In the genomic region with DNA sequence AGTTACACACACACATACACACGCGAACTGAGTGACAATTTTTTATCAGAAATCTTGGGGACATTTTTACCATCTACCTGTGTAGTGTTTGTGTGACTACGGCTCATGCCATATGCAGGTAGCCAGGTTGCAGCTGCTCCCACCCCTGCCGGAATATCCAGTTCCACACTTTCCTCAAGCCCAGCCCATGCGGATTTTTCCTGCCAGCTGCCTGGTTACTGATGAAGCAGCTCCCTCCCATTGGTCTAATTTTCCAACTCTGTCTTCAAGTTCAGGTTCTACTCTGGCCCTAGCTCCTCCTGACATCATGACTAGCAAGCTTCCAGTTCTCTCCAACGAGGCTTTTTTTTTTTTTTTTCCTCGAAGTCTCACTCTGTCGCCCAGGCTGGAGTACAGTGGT, we compare ENCODE assay signal across 11 cellular contexts. TPM values are rescaled to one million over a fixed set of nuclear protein-coding genes. Genes with fewer than 3 reads are reported as not detected.
DNase-seq lines count a peak whose midpoint lies in the region; ATAC-seq and TF ChIP-seq lines count a peak whose summit lies in the region.
"Had no signal": no experiment of that assay in that cellular context is flagged by ENCODE, and none has a peak within 500 bp of the region (broad histone marks: within the 10 kb centered on the region; RNA-seq: fewer than 3 reads in every experiment).

No MANE protein-coding gene starts in this region.

- H3F3A ChIP-seq in GM23338 (replicated peaks; ENCODE audit: low read depth), result no peaks in the 10 kb centered on the region

- no peak overlapping the region for H3K4me2 ChIP-seq in GM23338

- H3K79me2 ChIP-seq in GM23338 (replicated peaks; ENCODE audit: insufficient read depth), result no peaks in the 10 kb centered on the region

- H3K27ac ChIP-seq in GM23338 (ENCODE audit: low read depth) (no peak overlapping the region), RWPE2 (ENCODE audit: poor library complexity, severe bottlenecking) (no peak overlapping the region), Peyer's patch (no peak overlapping the region), SJCRH30 (no peak overlapping the region)
- H3K27ac ChIP-seq: coronary artery, upper lobe of left lung had no signal

- no peak for TF ChIP-seq POLR2A in erythroblast (IDR thresholded peaks at IDR 0.05; ENCODE audit: low read length)
- no peak for TF ChIP-seq POLR2A in Peyer's patch (IDR thresholded peaks at IDR 0.05)

- H2AFZ ChIP-seq in GM23338, result no peak overlapping the region

- H3K4me1 Mint-ChIP-seq in GM23338 (peaks cover 3% of the 10 kb centered on the region), glutamatergic neuron (ENCODE audit: low read depth, unreplicated experiment) (no peaks in the 10 kb centered on the region)

- no peaks in the 10 kb centered on the region for H3K9me3 ChIP-seq in RWPE2 (ENCODE audit: severe bottlenecking)
- no peaks in the 10 kb centered on the region for H3K9me3 ChIP-seq in Peyer's patch
- H3K9me3 ChIP-seq in SJCRH30 (replicated peaks), result no peaks in the 10 kb centered on the region
- H3K9me3 ChIP-seq: upper lobe of left lung had no signal

- H3K27me3 Mint-ChIP-seq in GM23338 (ENCODE audit: insufficient read depth, low read depth, poor library complexity) (peaks cover 8% of the 10 kb centered on the region), glutamatergic neuron (ENCODE audit: unreplicated experiment) (peaks cover 9% of the 10 kb centered on the region)

- no peaks in the 10 kb centered on the region for H3K36me3 ChIP-seq in GM23338 (ENCODE audit: insufficient read depth)
- no peaks in the 10 kb centered on the region for H3K36me3 ChIP-seq in RWPE2 (ENCODE audit: low read depth)
- no peaks in the 10 kb centered on the region for H3K36me3 ChIP-seq in Peyer's patch
- no peaks in the 10 kb centered on the region for H3K36me3 ChIP-seq in SJCRH30
- H3K36me3 ChIP-seq: upper lobe of left lung had no signal

- intact Hi-C loops in posterior cingulate gyrus (cut with DNase I), result no loop called here

- ATAC-seq in GM23338, result peak; percentile 90
- ATAC-seq in RWPE2 (ENCODE audit: low read depth), result peak; percentile 86

- TF ChIP-seq CTCF in GM23338 (conservative IDR thresholded peaks at IDR 0.05; ENCODE audit: low read depth in 2 of 2), result no peak
- no peak for TF ChIP-seq CTCF in RWPE2 (IDR thresholded peaks at IDR 0.05; ENCODE audit: poor library complexity, severe bottlenecking)
- no peak for TF ChIP-seq CTCF in glutamatergic neuron (IDR thresholded peaks at IDR 0.05; ENCODE audit: partially characterized antibody, unreplicated experiment)
- no peak for TF ChIP-seq CTCF in Peyer's patch (IDR thresholded peaks at IDR 0.05)

- no peaks in the 10 kb centered on the region for H4K20me1 ChIP-seq in GM23338 (replicated peaks; ENCODE audit: insufficient read depth)

- H3K27ac Mint-ChIP-seq in GM23338 (no peak overlapping the region), glutamatergic neuron (ENCODE audit: unreplicated experiment) (no peak overlapping the region)

- H3K4me1 ChIP-seq in GM23338 (ENCODE audit: insufficient read depth), result no peaks in the 10 kb centered on the region; the same call in 1 of the 2 replicates
- H3K4me1 ChIP-seq in RWPE2 (ENCODE audit: insufficient read depth, poor library complexity, severe bottlenecking), result peaks cover 6% of the 10 kb centered on the region
- no peaks in the 10 kb centered on the region for H3K4me1 ChIP-seq in Peyer's patch
- no peaks in the 10 kb centered on the region for H3K4me1 ChIP-seq in SJCRH30
- H3K4me1 ChIP-seq: upper lobe of left lung had no signal

- H3K27me3 ChIP-seq in GM23338 (ENCODE audit: insufficient read depth), result no peaks in the 10 kb centered on the region
- no peaks in the 10 kb centered on the region for H3K27me3 ChIP-seq in RWPE2 (ENCODE audit: insufficient read depth, poor library complexity, severe bottlenecking)
- no peaks in the 10 kb centered on the region for H3K27me3 ChIP-seq in Peyer's patch
- H3K27me3 ChIP-seq in SJCRH30, result no peaks in the 10 kb centered on the region
- H3K27me3 ChIP-seq: upper lobe of left lung had no signal

- H3K9me3 Mint-ChIP-seq in GM23338 (no peaks in the 10 kb centered on the region), glutamatergic neuron (ENCODE audit: unreplicated experiment) (peaks cover 4% of the 10 kb centered on the region)

- no peak overlapping the region for H3K4me3 ChIP-seq in GM23338
- H3K4me3 ChIP-seq in RWPE2 (ENCODE audit: severe bottlenecking), result no peak overlapping the region
- no peak overlapping the region for H3K4me3 ChIP-seq in Peyer's patch
- no peak overlapping the region for H3K4me3 ChIP-seq in SJCRH30
- H3K4me3 ChIP-seq: coronary artery, upper lobe of left lung had no signal

- DNase-seq in GM23338 (ENCODE audit: low spot score) (peak; percentile 74), RWPE2 (ENCODE audit: low spot score) (no peak), glutamatergic neuron (peak; percentile 52), posterior cingulate gyrus (peak in 8 of 10 donors; percentile 36 to 94 (median 69)), NCI-H510A treated with DMSO at 0.1 percent for 48 hours (lab: John Stamatoyannopoulos, UW) (no peak), erythroblast (lab: John Stamatoyannopoulos, UW) (no peak), Peyer's patch (no peak), SJCRH30 (no peak)

- H3K36me3 Mint-ChIP-seq in GM23338 (ENCODE audit: low read depth) (no peaks in the 10 kb centered on the region), glutamatergic neuron (ENCODE audit: unreplicated experiment) (no peaks in the 10 kb centered on the region)

- H3K4me3 Mint-ChIP-seq in GM23338, result no peak overlapping the region
- H3K4me3 Mint-ChIP-seq in glutamatergic neuron (ENCODE audit: unreplicated experiment), result no peak overlapping the region

- H3K9me2 ChIP-seq in GM23338 (ENCODE audit: insufficient read depth), result no peaks in the 10 kb centered on the region

TF ChIP-seq in GM23338, 12 proteins besides CTCF, POLR2A, EP300 and RAD21:
- TF ChIP-seq NANOG (IDR thresholded peaks at IDR 0.05; ENCODE audit: borderline replicate concordance), result no peak
- no peak for TF ChIP-seq STAT1 (IDR thresholded peaks at IDR 0.05; ENCODE audit: unreplicated experiment)
- TF ChIP-seq POLR2AphosphoS5 (IDR thresholded peaks at IDR 0.05; ENCODE audit: low read depth), result no peak
- TF ChIP-seq EZH2phosphoT487 (IDR thresholded peaks at IDR 0.05; ENCODE audit: unreplicated experiment), result no peak
- TF ChIP-seq, protein P1, sequence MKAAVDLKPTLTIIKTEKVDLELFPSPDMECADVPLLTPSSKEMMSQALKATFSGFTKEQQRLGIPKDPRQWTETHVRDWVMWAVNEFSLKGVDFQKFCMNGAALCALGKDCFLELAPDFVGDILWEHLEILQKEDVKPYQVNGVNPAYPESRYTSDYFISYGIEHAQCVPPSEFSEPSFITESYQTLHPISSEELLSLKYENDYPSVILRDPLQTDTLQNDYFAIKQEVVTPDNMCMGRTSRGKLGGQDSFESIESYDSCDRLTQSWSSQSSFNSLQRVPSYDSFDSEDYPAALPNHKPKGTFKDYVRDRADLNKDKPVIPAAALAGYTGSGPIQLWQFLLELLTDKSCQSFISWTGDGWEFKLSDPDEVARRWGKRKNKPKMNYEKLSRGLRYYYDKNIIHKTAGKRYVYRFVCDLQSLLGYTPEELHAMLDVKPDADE (IDR thresholded peaks at IDR 0.05), result no peak
- TF ChIP-seq CREB1 (CRISPR knock-in tag; IDR thresholded peaks at IDR 0.05; ENCODE audit: low read depth), result peak; percentile 85

RNA-seq across cellular contexts. Expression of gene GSG1L2, which starts 4.8 kb away (rescaled TPM):
- total RNA-seq in GM23338 (2014; rRNA removed; shearing (Covaris generic)), result not detected in 2 replicates
- not detected in 2 replicates for polyA plus RNA-seq in GM23338 (2016; fragmentation: Nextera tagmentation; extraction: Ambion mirVana)
- total RNA-seq in glutamatergic neuron (ENCODE audit: unreplicated experiment) (not detected), Peyer's patch (not detected)
- total RNA-seq in SJCRH30 (2014; rRNA removed; shearing (Covaris generic)), result not detected in 2 replicates
- total RNA-seq: lower leg skin, upper lobe of left lung had no signal

RNA-seq across cellular contexts. Expression of gene GLP2R, which starts 8.6 kb away (rescaled TPM):
- not detected in 2 replicates for total RNA-seq in GM23338 (2014; rRNA removed; shearing (Covaris generic))
- not detected in 2 replicates for polyA plus RNA-seq in GM23338 (2016; fragmentation: Nextera tagmentation; extraction: Ambion mirVana)
- total RNA-seq in glutamatergic neuron (ENCODE audit: unreplicated experiment) (not detected), Peyer's patch (10 to 100 TPM in 3 of 4 donors, 1 to 10 TPM in 1; 7.4 to 94.1 (median 13.8) TPM)
- not detected in 2 replicates for total RNA-seq in SJCRH30 (2014; rRNA removed; shearing (Covaris generic))

RNA-seq across cellular contexts. Expression of gene DHRS7C, which starts 25.7 kb away (rescaled TPM):
- total RNA-seq in GM23338 (2014; rRNA removed; shearing (Covaris generic)), result not detected in 2 replicates
- polyA plus RNA-seq in GM23338 (2016; fragmentation: Nextera tagmentation; extraction: Ambion mirVana), result not detected in 2 replicates
- not detected for total RNA-seq in glutamatergic neuron (ENCODE audit: unreplicated experiment)
- not detected for total RNA-seq in Peyer's patch
- total RNA-seq in SJCRH30 (2014; rRNA removed; shearing (Covaris generic)), result not detected in 2 replicates
- total RNA-seq: lower leg skin, upper lobe of left lung had no signal

Comparison
In these comparisons a context has a peak if more than half of its experiments do, and no peak if none do; other contexts are left out.
1. DNase-seq: peak in GM23338 (single experiment), glutamatergic neuron (single experiment) and posterior cingulate gyrus (8 of 10); none in RWPE2 (single experiment), NCI-H510A treated with DMSO at 0.1 percent for 48 hours (single experiment), erythroblast (0 of 2), Peyer's patch (0 of 3) and SJCRH30 (0 of 2).